In the genomic region with DNA sequence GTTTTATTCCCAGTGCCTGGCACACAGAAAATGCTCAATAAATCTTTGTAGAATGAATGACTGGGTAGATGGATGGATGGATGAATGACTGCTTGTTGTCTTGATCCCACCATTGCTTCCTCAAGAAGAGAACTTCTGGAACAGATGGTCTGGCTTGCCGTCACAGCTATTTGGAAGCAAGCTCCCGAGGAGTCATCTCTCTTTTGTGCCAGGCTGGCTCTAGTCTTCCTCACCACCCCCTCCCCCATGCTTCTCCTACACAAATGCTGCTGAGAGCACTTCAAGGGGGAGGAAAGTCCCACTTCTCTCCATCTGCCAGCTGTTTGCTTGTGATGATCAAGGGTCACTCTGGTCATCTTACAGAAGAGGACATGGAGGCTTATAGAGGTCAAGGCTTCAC, we compare ENCODE assay signal across 2 cellular contexts.
TF ChIP-seq lines count a peak whose summit lies in the region.

No MANE protein-coding gene starts in this region.

TF ChIP-seq in SK-N-SH, 30 proteins besides CTCF, POLR2A, EP300 and RAD21 (continued from another document):
- TF ChIP-seq USF2 (IDR thresholded peaks at IDR 0.05; ENCODE audit: borderline replicate concordance, low read depth, low read length), result no peak
- TF ChIP-seq GABPA (IDR thresholded peaks at IDR 0.05; ENCODE audit: low read depth), result no peak
- no peak for TF ChIP-seq MEF2A (IDR thresholded peaks at IDR 0.05; ENCODE audit: borderline replicate concordance, low read depth)
- TF ChIP-seq FOSL2 (IDR thresholded peaks at IDR 0.05; ENCODE audit: borderline replicate concordance, low read depth), result no peak

TF ChIP-seq in SK-N-SH treated with all-trans-retinoic acid at 6 μM for 48 hours, 23 proteins besides CTCF, POLR2A, EP300 and RAD21 (continued from another document):
- TF ChIP-seq ZNF70 (CRISPR knock-in tag; IDR thresholded peaks at IDR 0.05) (no peak), ZC3H10 (CRISPR knock-in tag; IDR thresholded peaks at IDR 0.05) (no peak), ARNTL (CRISPR knock-in tag; IDR thresholded peaks at IDR 0.05; ENCODE audit: borderline replicate concordance, low read depth) (no peak), TCF4 (CRISPR knock-in tag; IDR thresholded peaks at IDR 0.05; ENCODE audit: borderline replicate concordance) (no peak), ESRRG (CRISPR knock-in tag; IDR thresholded peaks at IDR 0.05) (no peak), ZFP30 (CRISPR knock-in tag; IDR thresholded peaks at IDR 0.05) (no peak), PATZ1 (CRISPR knock-in tag; IDR thresholded peaks at IDR 0.05; ENCODE audit: borderline replicate concordance) (no peak), BACH2 (CRISPR knock-in tag; IDR thresholded peaks at IDR 0.05; ENCODE audit: borderline replicate concordance) (no peak), RARB (CRISPR knock-in tag; IDR thresholded peaks at IDR 0.05) (no peak)
- TF ChIP-seq, protein P1, sequence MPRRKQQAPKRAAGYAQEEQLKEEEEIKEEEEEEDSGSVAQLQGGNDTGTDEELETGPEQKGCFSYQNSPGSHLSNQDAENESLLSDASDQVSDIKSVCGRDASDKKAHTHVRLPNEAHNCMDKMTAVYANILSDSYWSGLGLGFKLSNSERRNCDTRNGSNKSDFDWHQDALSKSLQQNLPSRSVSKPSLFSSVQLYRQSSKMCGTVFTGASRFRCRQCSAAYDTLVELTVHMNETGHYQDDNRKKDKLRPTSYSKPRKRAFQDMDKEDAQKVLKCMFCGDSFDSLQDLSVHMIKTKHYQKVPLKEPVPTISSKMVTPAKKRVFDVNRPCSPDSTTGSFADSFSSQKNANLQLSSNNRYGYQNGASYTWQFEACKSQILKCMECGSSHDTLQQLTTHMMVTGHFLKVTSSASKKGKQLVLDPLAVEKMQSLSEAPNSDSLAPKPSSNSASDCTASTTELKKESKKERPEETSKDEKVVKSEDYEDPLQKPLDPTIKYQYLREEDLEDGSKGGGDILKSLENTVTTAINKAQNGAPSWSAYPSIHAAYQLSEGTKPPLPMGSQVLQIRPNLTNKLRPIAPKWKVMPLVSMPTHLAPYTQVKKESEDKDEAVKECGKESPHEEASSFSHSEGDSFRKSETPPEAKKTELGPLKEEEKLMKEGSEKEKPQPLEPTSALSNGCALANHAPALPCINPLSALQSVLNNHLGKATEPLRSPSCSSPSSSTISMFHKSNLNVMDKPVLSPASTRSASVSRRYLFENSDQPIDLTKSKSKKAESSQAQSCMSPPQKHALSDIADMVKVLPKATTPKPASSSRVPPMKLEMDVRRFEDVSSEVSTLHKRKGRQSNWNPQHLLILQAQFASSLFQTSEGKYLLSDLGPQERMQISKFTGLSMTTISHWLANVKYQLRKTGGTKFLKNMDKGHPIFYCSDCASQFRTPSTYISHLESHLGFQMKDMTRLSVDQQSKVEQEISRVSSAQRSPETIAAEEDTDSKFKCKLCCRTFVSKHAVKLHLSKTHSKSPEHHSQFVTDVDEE (CRISPR knock-in tag; IDR thresholded peaks at IDR 0.05), result no peak
- TF ChIP-seq, protein P2, sequence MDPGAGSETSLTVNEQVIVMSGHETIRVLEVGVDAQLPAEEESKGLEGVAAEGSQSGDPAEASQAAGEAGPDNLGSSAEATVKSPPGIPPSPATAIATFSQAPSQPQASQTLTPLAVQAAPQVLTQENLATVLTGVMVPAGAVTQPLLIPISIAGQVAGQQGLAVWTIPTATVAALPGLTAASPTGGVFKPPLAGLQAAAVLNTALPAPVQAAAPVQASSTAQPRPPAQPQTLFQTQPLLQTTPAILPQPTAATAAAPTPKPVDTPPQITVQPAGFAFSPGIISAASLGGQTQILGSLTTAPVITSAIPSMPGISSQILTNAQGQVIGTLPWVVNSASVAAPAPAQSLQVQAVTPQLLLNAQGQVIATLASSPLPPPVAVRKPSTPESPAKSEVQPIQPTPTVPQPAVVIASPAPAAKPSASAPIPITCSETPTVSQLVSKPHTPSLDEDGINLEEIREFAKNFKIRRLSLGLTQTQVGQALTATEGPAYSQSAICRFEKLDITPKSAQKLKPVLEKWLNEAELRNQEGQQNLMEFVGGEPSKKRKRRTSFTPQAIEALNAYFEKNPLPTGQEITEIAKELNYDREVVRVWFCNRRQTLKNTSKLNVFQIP (CRISPR knock-in tag; IDR thresholded peaks at IDR 0.05; ENCODE audit: borderline replicate concordance, low read depth), result no peak
- TF ChIP-seq, protein P3, sequence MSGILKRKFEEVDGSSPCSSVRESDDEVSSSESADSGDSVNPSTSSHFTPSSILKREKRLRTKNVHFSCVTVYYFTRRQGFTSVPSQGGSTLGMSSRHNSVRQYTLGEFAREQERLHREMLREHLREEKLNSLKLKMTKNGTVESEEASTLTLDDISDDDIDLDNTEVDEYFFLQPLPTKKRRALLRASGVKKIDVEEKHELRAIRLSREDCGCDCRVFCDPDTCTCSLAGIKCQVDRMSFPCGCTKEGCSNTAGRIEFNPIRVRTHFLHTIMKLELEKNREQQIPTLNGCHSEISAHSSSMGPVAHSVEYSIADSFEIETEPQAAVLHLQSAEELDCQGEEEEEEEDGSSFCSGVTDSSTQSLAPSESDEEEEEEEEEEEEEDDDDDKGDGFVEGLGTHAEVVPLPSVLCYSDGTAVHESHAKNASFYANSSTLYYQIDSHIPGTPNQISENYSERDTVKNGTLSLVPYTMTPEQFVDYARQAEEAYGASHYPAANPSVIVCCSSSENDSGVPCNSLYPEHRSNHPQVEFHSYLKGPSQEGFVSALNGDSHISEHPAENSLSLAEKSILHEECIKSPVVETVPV (CRISPR knock-in tag; IDR thresholded peaks at IDR 0.05), result no peak
